In the genomic region with DNA sequence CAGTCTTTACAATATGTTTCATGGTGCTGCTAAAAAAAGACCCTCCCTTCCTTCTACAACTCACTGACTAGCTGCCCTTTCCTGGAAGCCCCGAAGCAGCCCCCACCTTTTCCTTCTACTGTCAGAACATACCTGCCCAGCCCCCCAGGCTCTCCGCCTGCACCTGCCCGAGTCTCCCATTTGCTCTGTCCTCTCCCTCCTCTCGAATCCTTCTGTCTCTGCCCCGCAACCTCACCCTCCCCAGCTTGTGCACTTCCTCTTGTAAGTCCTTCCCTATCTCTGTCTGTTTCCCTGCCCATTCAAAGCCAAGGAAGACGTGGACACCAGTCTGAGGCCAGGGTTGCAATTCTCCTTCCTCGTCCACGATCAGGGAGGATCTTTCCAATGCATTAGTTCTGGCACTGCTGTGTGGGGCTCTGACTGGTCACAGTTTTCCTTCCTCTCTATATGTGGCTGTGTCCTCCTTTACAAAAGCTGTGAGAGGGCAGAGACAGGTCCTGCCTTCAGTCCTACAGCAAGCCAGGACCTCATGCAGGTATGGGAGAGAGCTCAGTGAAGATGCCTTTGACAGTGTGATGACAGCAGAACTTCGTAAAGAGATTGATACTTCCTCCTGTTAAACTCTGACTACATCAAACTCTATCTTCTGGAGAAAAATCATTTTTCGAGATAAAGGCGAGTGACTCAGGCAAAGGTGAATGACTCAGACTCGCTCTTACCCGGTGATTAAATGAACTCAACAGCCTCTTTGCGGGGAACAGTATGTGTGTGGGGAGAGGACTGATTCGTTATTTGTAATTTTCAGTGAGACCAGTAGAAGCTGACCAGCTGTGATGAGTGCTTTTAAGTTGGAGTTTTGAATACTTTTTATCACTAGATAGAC, we compare ENCODE assay signal across 10 cellular contexts. TPM values are rescaled to one million over a fixed set of nuclear protein-coding genes. Genes with fewer than 3 reads are reported as not detected.
DNase-seq lines count a peak whose midpoint lies in the region; ATAC-seq and TF ChIP-seq lines count a peak whose summit lies in the region.
"Had no signal": no experiment of that assay in that cellular context is flagged by ENCODE, and none has a peak within 500 bp of the region (broad histone marks: within the 10 kb centered on the region; RNA-seq: fewer than 3 reads in every experiment).

No MANE protein-coding gene starts in this region.

- 67 to 73% (median 73%) methylated on average over 15 of the region's 15 CpGs for WGBS in psoas muscle, 3 donors

- POLR2A ChIA-PET in HEK293 (lab: Yijun Ruan, JAX) (interaction anchor here (0.9 to 2.0 kb wide), 4 partner anchors 10 to 183 kb away, joined by 3 to 6 read pairs (median 4); partner anchors contain the start of genes TNFRSF11A and ZCCHC2), WTC11 (lab: Charles Lee) (no interaction called here)

- H3K4me3 Mint-ChIP-seq in WTC11: peak overlapping the region; percentile 56

- no peaks in the 10 kb centered on the region; the same call in 1 of the 2 replicates for H3K27me3 Mint-ChIP-seq in WTC11 (ENCODE audit: low read depth)

- intact Hi-C loops in psoas muscle (cut with DNase I): no loop called here

- no peak overlapping the region for H3K4me3 ChIP-seq in AG10803 (ENCODE audit: low read length)
- no peak overlapping the region for H3K4me3 ChIP-seq in HEK293 (ENCODE audit: low read depth, low read length)
- H3K4me3 ChIP-seq in iPS-20b (ENCODE audit: low read length): peak overlapping the region; percentile 57
- H3K4me3 ChIP-seq in psoas muscle: no peak overlapping the region

- no peaks in the 10 kb centered on the region for H3K36me3 ChIP-seq in HEK293 (ENCODE audit: control insufficient read depth in 2 of 2, insufficient read depth in 1 of 2, low read length in 2 of 2)
- H3K36me3 ChIP-seq in iPS-20b (ENCODE audit: insufficient read depth, low read depth, low read length): no peaks in the 10 kb centered on the region
- H3K36me3 ChIP-seq in psoas muscle (ENCODE audit: insufficient read depth in 1 of 2, low read depth in 1 of 2): no peaks in the 10 kb centered on the region

- H3K27me3 ChIP-seq in iPS-20b (ENCODE audit: insufficient read depth, low read length) (no peaks in the 10 kb centered on the region), psoas muscle (ENCODE audit: insufficient read depth in 3 of 3, low read length in 2 of 3) (no peaks in the 10 kb centered on the region)

- TF ChIP-seq CTCF in AG10803 (conservative IDR thresholded peaks at IDR 0.05; ENCODE audit: low read length) (no peak), HEK293 (tag by site-specific recombination; IDR thresholded peaks at IDR 0.05) (no peak), WTC11 (IDR thresholded peaks at IDR 0.05) (no peak), psoas muscle (IDR thresholded peaks at IDR 0.05) (no peak)

- no peak overlapping the region for H3K27ac ChIP-seq in HEK293 (ENCODE audit: extremely low read depth, low read depth, low read length)
- H3K27ac ChIP-seq in iPS-20b (ENCODE audit: low read length): no peak overlapping the region
- H3K27ac ChIP-seq in psoas muscle: no peak overlapping the region

- no peaks in the 10 kb centered on the region for H3K36me3 Mint-ChIP-seq in WTC11

- peak; percentile 84 for ATAC-seq in WTC11
- ATAC-seq in GM21447 (IDR thresholded peaks at IDR 0.05; ENCODE audit: unreplicated experiment): no peak
- no peak for ATAC-seq in psoas muscle
- ATAC-seq in HG02610 (IDR thresholded peaks at IDR 0.05; ENCODE audit: unreplicated experiment): no peak
- ATAC-seq: naive thymus-derived CD4-positive, alpha-beta T cell had no signal

- H3K9me3 ChIP-seq in HEK293 (ENCODE audit: control insufficient read depth, insufficient read depth, low read depth, low read length): no peaks in the 10 kb centered on the region
- no peaks in the 10 kb centered on the region for H3K9me3 ChIP-seq in iPS-20b (ENCODE audit: insufficient read depth, low read depth, low read length)
- H3K9me3 ChIP-seq in psoas muscle: no peaks in the 10 kb centered on the region

- CTCF ChIA-PET in HEK293 (lab: Yijun Ruan, JAX) (interaction anchor here (0.6 to 3.1 kb wide), 4 partner anchors 14 to 55 kb away, joined by 3 to 10 read pairs (median 4); partner anchors contain the start of gene TNFRSF11A), WTC11 (lab: Charles Lee) (interaction anchor here (0.6 to 2.0 kb wide), 6 partner anchors 9 to 244 kb away, joined by 3 to 5 read pairs (median 4); partner anchors contain the start of gene TNFRSF11A)

- H3K27ac Mint-ChIP-seq in WTC11: peak overlapping the region; percentile 35

- H3K9me3 Mint-ChIP-seq in WTC11: no peaks in the 10 kb centered on the region
- H3K9me3 Mint-ChIP-seq: naive thymus-derived CD4-positive, alpha-beta T cell had no signal

- H3K4me1 Mint-ChIP-seq in WTC11: peaks cover 38% of the 10 kb centered on the region

- H3K9ac ChIP-seq in iPS-20b (ENCODE audit: low read depth, low read length): no peak overlapping the region

- peak; percentile 13 for DNase-seq in AG10803 (ENCODE audit: low read depth)
- DNase-seq in WTC11 (ENCODE audit: low spot score): peak; percentile 36
- no peak for DNase-seq in NCI-H1105 (lab: John Stamatoyannopoulos, UW)
- no peak for DNase-seq in psoas muscle
- DNase-seq: naive thymus-derived CD4-positive, alpha-beta T cell; NCI-H2171 had no signal

- peaks cover 34% of the 10 kb centered on the region for H3K4me1 ChIP-seq in HEK293 (ENCODE audit: control insufficient read depth, insufficient read depth, low read length)
- peaks cover 33% of the 10 kb centered on the region for H3K4me1 ChIP-seq in iPS-20b (ENCODE audit: insufficient read depth, low read length)
- H3K4me1 ChIP-seq in psoas muscle: no peaks in the 10 kb centered on the region

TF ChIP-seq in HEK293, 187 proteins besides CTCF, POLR2A, EP300 and RAD21 (continues in another document):
- TF ChIP-seq ZEB2 (tag by site-specific recombination; IDR thresholded peaks at IDR 0.05): 0 out of 2 replicates have a peak, but pooled peaks have one; percentile 55
- TF ChIP-seq ZNF394 (tag by site-specific recombination; IDR thresholded peaks at IDR 0.05; ENCODE audit: borderline replicate concordance): peak; percentile 15; the same call in 1 of the 2 replicates
- 0 out of 2 replicates have a peak, but pooled peaks have one; percentile 29 for TF ChIP-seq PRDM1 (tag by site-specific recombination; IDR thresholded peaks at IDR 0.05)
- TF ChIP-seq SCRT2 (tag by site-specific recombination; IDR thresholded peaks at IDR 0.05): peak; percentile 39; the same call in 1 of the 2 replicates
- TF ChIP-seq ZNF660 (tag by site-specific recombination; IDR thresholded peaks at IDR 0.05): peak; percentile 87
- TF ChIP-seq ZNF341 (tag by site-specific recombination; IDR thresholded peaks at IDR 0.05; ENCODE audit: low read depth): peak; percentile 49; the same call in 1 of the 2 replicates
- TF ChIP-seq ZNF629 (tag by site-specific recombination; IDR thresholded peaks at IDR 0.05): peak; percentile 74
- TF ChIP-seq FEZF1 (tag by site-specific recombination; IDR thresholded peaks at IDR 0.05): peak; percentile 41; the same call in 1 of the 2 replicates
- no peak for TF ChIP-seq GLI4 (tag by site-specific recombination; IDR thresholded peaks at IDR 0.05)
- TF ChIP-seq ZNF600 (tag by site-specific recombination; IDR thresholded peaks at IDR 0.05): peak; percentile 32; the same call in 1 of the 2 replicates
- TF ChIP-seq MEIS1 (CRISPR knock-in tag; IDR thresholded peaks at IDR 0.05; ENCODE audit: borderline replicate concordance): no peak
- TF ChIP-seq ZXDB (tag by site-specific recombination; IDR thresholded peaks at IDR 0.05): 0 out of 2 replicates have a peak, but pooled peaks have one; percentile 15
- no peak for TF ChIP-seq ZNF184 (tag by site-specific recombination; IDR thresholded peaks at IDR 0.05)
- peak; percentile 25 for TF ChIP-seq ZNF335 (tag by site-specific recombination; conservative IDR thresholded peaks at IDR 0.05)
- peak; percentile 85 for TF ChIP-seq SP7 (tag by site-specific recombination; IDR thresholded peaks at IDR 0.05)
- TF ChIP-seq ZNF48 (tag by site-specific recombination; IDR thresholded peaks at IDR 0.05): no peak

TF ChIP-seq in WTC11, 78 proteins besides CTCF, POLR2A, EP300 and RAD21:
- no peak for TF ChIP-seq ELF4 (CRISPR knock-in tag; IDR thresholded peaks at IDR 0.05; ENCODE audit: low read depth)
- no peak for TF ChIP-seq ZNF396 (CRISPR knock-in tag; IDR thresholded peaks at IDR 0.05; ENCODE audit: borderline replicate concordance)
- TF ChIP-seq SMAD4 (CRISPR knock-in tag; IDR thresholded peaks at IDR 0.05): no peak
- TF ChIP-seq ZNF263 (CRISPR knock-in tag; IDR thresholded peaks at IDR 0.05; ENCODE audit: low read depth): no peak
- no peak for TF ChIP-seq RELA (CRISPR knock-in tag; IDR thresholded peaks at IDR 0.05; ENCODE audit: borderline replicate concordance)

RNA-seq across cellular contexts. Expression of gene TNFRSF11A, which starts 14.2 kb away (rescaled TPM):
- 3.9 to 4.9 TPM (median 4.7 TPM) in 3 replicates for total RNA-seq in WTC11 (2021)
- 1 to 10 TPM in 2 of 4 donors, under 1 TPM in 2; 0.60 to 1.3 (median 1.0) TPM for total RNA-seq in psoas muscle
- polyA plus RNA-seq in psoas muscle: under 1 TPM; 0.12 to 0.23 (median 0.15) TPM
- polyA plus RNA-seq: naive thymus-derived CD4-positive, alpha-beta T cell had no signal

Comparison
In these comparisons a context has a peak if more than half of its experiments do, and no peak if none do; other contexts are left out.
1. DNase-seq: peak in AG10803 (single experiment) and WTC11 (single experiment); none in NCI-H1105 (single experiment) and psoas muscle (0 of 2).